In the genomic region with DNA sequence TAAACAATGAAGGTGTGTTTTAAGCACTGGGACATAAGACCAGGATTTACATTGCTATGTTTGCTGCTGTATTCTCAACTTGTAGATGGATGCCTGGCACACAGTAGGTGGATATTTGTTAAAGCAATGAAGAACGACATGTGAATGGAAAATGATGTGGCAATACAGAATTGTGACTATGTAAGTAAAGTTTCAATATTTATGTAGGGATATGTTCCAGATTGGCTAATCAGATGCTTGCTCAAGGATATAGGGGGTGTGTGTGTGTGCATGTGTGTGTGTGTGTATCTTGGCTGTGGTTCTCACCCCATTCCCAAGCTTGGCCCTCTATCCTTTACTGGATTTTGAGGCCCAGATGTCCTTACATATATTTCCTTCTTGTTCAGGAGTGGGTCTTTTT, we compare ENCODE assay signal across 24 cellular contexts. TPM values are rescaled to one million over a fixed set of nuclear protein-coding genes. Genes with fewer than 3 reads are reported as not detected.
DNase-seq lines count a peak whose midpoint lies in the region; ATAC-seq and TF ChIP-seq lines count a peak whose summit lies in the region.
"Had no signal": no experiment of that assay in that cellular context is flagged by ENCODE, and none has a peak within 500 bp of the region (broad histone marks: within the 10 kb centered on the region; RNA-seq: fewer than 3 reads in every experiment).

No MANE protein-coding gene starts in this region.

- TF ChIP-seq POLR2A in esophagus squamous epithelium (IDR thresholded peaks at IDR 0.05), result no peak

- TF ChIP-seq RAD21 in liver (IDR thresholded peaks at IDR 0.05), result no peak

- H3K36me3 ChIP-seq in esophagus squamous epithelium (no peaks in the 10 kb centered on the region), liver (ENCODE audit: control insufficient read depth in 4 of 4, insufficient read depth in 3 of 4, low read depth in 1 of 4, low read length in 3 of 4) (no peaks in the 10 kb centered on the region), psoas muscle (ENCODE audit: insufficient read depth in 1 of 2, low read depth in 1 of 2) (no peaks in the 10 kb centered on the region)
- H3K36me3 ChIP-seq: stomach, upper lobe of left lung had no signal

- peak overlapping the region in 3 of 4 donors; percentile 26 to 56 (median 30) for H3K27ac ChIP-seq in esophagus squamous epithelium
- no peak overlapping the region for H3K27ac ChIP-seq in liver (ENCODE audit: low read depth in 1 of 2, low read length in 2 of 2)
- no peak overlapping the region for H3K27ac ChIP-seq in psoas muscle
- H3K27ac ChIP-seq: dorsolateral prefrontal cortex, KMS-11, stomach, upper lobe of left lung had no signal

- H3K27me3 ChIP-seq in esophagus squamous epithelium (no peaks in the 10 kb centered on the region), liver (ENCODE audit: control insufficient read depth in 4 of 4, insufficient read depth in 4 of 4, low read length in 3 of 4) (no peaks in the 10 kb centered on the region), psoas muscle (ENCODE audit: insufficient read depth in 3 of 3, low read length in 2 of 3) (no peaks in the 10 kb centered on the region)
- H3K27me3 ChIP-seq: dorsolateral prefrontal cortex, stomach, upper lobe of left lung had no signal

- intact Hi-C loops in Right ventricle myocardium inferior (cut with DNase I) (no loop called here), cardiac septum (cut with DNase I) (no loop called here), esophagus squamous epithelium (cut with DNase I) (no loop called here), psoas muscle (cut with DNase I) (no loop called here)
- intact Hi-C loops in activated CD8-positive, alpha-beta T cell treated with anti-CD3 and anti-CD28 coated beads for 36 hours (cut with micrococcal nuclease), result no loop called here

- ATAC-seq in Right ventricle myocardium inferior, result peak; percentile 23
- no peak for ATAC-seq in activated CD8-positive, alpha-beta T cell treated with anti-CD3 and anti-CD28 coated beads for 36 hours
- no peak for ATAC-seq in psoas muscle
- ATAC-seq: left colon, mucosa of descending colon had no signal

- WGBS in esophagus squamous epithelium, 2 donors, result 17 to 49% methylated on average over 1 of the region's 1 CpG
- 40% methylated on average over 1 of the region's 1 CpG for WGBS in liver
- WGBS in psoas muscle, 3 donors, result 78 to 86% (median 80%) methylated on average over 1 of the region's 1 CpG

- no peak overlapping the region for H3K4me3 ChIP-seq in esophagus squamous epithelium
- no peak overlapping the region for H3K4me3 ChIP-seq in liver (ENCODE audit: low read depth in 1 of 3, low read length in 3 of 3)
- H3K4me3 ChIP-seq in psoas muscle, result no peak overlapping the region
- H3K4me3 ChIP-seq: dorsolateral prefrontal cortex, mucosa of descending colon, stomach, upper lobe of left lung had no signal

- no peak overlapping the region for H3K27ac Mint-ChIP-seq in activated CD8-positive, alpha-beta T cell treated with anti-CD3 and anti-CD28 coated beads for 36 hours
- H3K27ac Mint-ChIP-seq: activated CD4-positive, alpha-beta memory T cell treated with anti-CD3 and anti-CD28 coated beads, Interleukin-2, amount 10 ng/mL, durations not matched to agents 7 days and 5 days had no signal

- H3K4me1 ChIP-seq in esophagus squamous epithelium (peaks cover 0 to 2% (median 0%) of the 10 kb centered on the region in 3 donors), liver (ENCODE audit: control insufficient read depth in 4 of 4, insufficient read depth in 4 of 4, low read length in 3 of 4) (no peaks in the 10 kb centered on the region), psoas muscle (no peaks in the 10 kb centered on the region)
- H3K4me1 ChIP-seq: upper lobe of left lung had no signal

- no peaks in the 10 kb centered on the region for H3K36me3 Mint-ChIP-seq in activated CD8-positive, alpha-beta T cell treated with anti-CD3 and anti-CD28 coated beads for 36 hours (ENCODE audit: low read depth)

- no peak for TF ChIP-seq CTCF in esophagus squamous epithelium (IDR thresholded peaks at IDR 0.05)
- no peak for TF ChIP-seq CTCF in liver (IDR thresholded peaks at IDR 0.05; ENCODE audit: low read depth, low read length, missing input control)
- TF ChIP-seq CTCF in activated CD8-positive, alpha-beta T cell treated with anti-CD3 and anti-CD28 coated beads for 36 hours (IDR thresholded peaks at IDR 0.05), result no peak
- no peak for TF ChIP-seq CTCF in psoas muscle (IDR thresholded peaks at IDR 0.05)

- H3K9me3 ChIP-seq in esophagus squamous epithelium (no peaks in the 10 kb centered on the region), liver (ENCODE audit: control insufficient read depth in 4 of 4, low read length in 3 of 4) (no peaks in the 10 kb centered on the region), psoas muscle (no peaks in the 10 kb centered on the region)
- H3K9me3 ChIP-seq: mucosa of descending colon, stomach, upper lobe of left lung had no signal

- peaks cover 1% of the 10 kb centered on the region for H3K27me3 Mint-ChIP-seq in activated CD8-positive, alpha-beta T cell treated with anti-CD3 and anti-CD28 coated beads for 36 hours

- H3K4me1 Mint-ChIP-seq in activated CD8-positive, alpha-beta T cell treated with anti-CD3 and anti-CD28 coated beads for 36 hours (ENCODE audit: low read depth), result peaks cover 2% of the 10 kb centered on the region
- H3K4me1 Mint-ChIP-seq: activated CD4-positive, alpha-beta memory T cell treated with anti-CD3 and anti-CD28 coated beads, Interleukin-2, amount 10 ng/mL, durations not matched to agents 7 days and 5 days had no signal

- POLR2A ChIA-PET in activated CD8-positive, alpha-beta T cell treated with anti-CD3 and anti-CD28 coated beads for 36 hours (lab: Charles Lee), result no interaction called here

- H3K9me3 Mint-ChIP-seq in activated CD8-positive, alpha-beta T cell treated with anti-CD3 and anti-CD28 coated beads for 36 hours, result no peaks in the 10 kb centered on the region
- H3K9me3 Mint-ChIP-seq: activated CD4-positive, alpha-beta memory T cell treated with anti-CD3 and anti-CD28 coated beads, Interleukin-2, amount 10 ng/mL, durations not matched to agents 7 days and 5 days had no signal

- CTCF ChIA-PET in activated CD8-positive, alpha-beta T cell treated with anti-CD3 and anti-CD28 coated beads for 36 hours (lab: Charles Lee), result no interaction called here

- DNase-seq in Right ventricle myocardium inferior (ENCODE audit: missing footprints) (no peak), cardiac septum (ENCODE audit: low spot score) (no peak), esophagus squamous epithelium (lab: John Stamatoyannopoulos, UW) (no peak), stromal cell of bone marrow (ENCODE audit: low read depth) (peak; percentile 31), psoas muscle (no peak), AG20443 (ENCODE audit: low spot score) (no peak)
- DNase-seq in activated CD8-positive, alpha-beta T cell treated with anti-CD3 and anti-CD28 coated beads for 36 hours, result no peak
- DNase-seq: activated CD4-positive, alpha-beta memory T cell treated with anti-CD3 and anti-CD28 coated beads, Interleukin-2, amount 10 ng/mL, durations not matched to agents 7 days and 5 days; activated CD4-positive, CD25-positive, alpha-beta regulatory T cell; activated gamma-delta T cell; COR-L47; DMS79; dorsolateral prefrontal cortex; head of caudate nucleus; left colon; mucosa of descending colon; NCI-H1048; NCI-H2029; NCI-H345; NCI-H82; stomach; upper lobe of left lung had no signal

- no peak overlapping the region for H3K4me3 Mint-ChIP-seq in activated CD8-positive, alpha-beta T cell treated with anti-CD3 and anti-CD28 coated beads for 36 hours
- H3K4me3 Mint-ChIP-seq: activated CD4-positive, alpha-beta memory T cell treated with anti-CD3 and anti-CD28 coated beads, Interleukin-2, amount 10 ng/mL, durations not matched to agents 7 days and 5 days had no signal

- H3K9ac ChIP-seq in liver (ENCODE audit: low read depth in 1 of 2, low read length in 2 of 2), result no peak overlapping the region
- H3K9ac ChIP-seq: KMS-11 had no signal

TF ChIP-seq in liver, 16 proteins besides CTCF, POLR2A, EP300 and RAD21:
- TF ChIP-seq HNF4G (IDR thresholded peaks at IDR 0.05) (no peak), TAF1 (conservative IDR thresholded peaks at IDR 0.05) (no peak), FOXA2 (IDR thresholded peaks at IDR 0.05) (peak; percentile 36), FOXA1 (IDR thresholded peaks at IDR 0.05) (no peak), RXRA (IDR thresholded peaks at IDR 0.05) (peak in 1 of 2 donors; percentile 32)
- TF ChIP-seq, protein P1, sequence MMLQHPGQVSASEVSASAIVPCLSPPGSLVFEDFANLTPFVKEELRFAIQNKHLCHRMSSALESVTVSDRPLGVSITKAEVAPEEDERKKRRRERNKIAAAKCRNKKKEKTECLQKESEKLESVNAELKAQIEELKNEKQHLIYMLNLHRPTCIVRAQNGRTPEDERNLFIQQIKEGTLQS (IDR thresholded peaks at IDR 0.05), result no peak

RNA-seq across cellular contexts. Expression of a gene that starts 42.7 kb away (rescaled TPM):
- total RNA-seq in Right ventricle myocardium inferior, result 83.2 TPM
- 55.1 TPM for total RNA-seq in cardiac septum
- total RNA-seq in esophagus squamous epithelium, result 100 to 1,000 TPM in 1 of 4 donors, 10 to 100 TPM in 3; 22.5 to 101 (median 32.5) TPM
- total RNA-seq in liver, result 10 to 100 TPM; 33.7 to 63.1 TPM
- 10 to 100 TPM; 12.6 to 17.9 TPM for polyA plus RNA-seq in liver
- total RNA-seq in activated CD8-positive, alpha-beta T cell treated with anti-CD3 and anti-CD28 coated beads for 36 hours, result under 1 TPM; 0.20 to 0.36 TPM
- total RNA-seq in psoas muscle, result 10 to 100 TPM; 23.7 to 43.6 (median 26.4) TPM
- polyA plus RNA-seq in psoas muscle, result 10 to 100 TPM; 17.0 to 45.9 (median 25.8) TPM
- total RNA-seq: activated CD4-positive, alpha-beta memory T cell treated with anti-CD3 and anti-CD28 coated beads, Interleukin-2, amount 10 ng/mL, durations not matched to agents 7 days and 5 days had no signal

Comparison
In these comparisons a context has a peak if more than half of its experiments do, and no peak if none do; other contexts are left out.
1. H3K27ac ChIP-seq: peak in esophagus squamous epithelium (3 of 4); none in liver (0 of 2) and psoas muscle (single experiment).
2. RNA of a gene that starts 42.7 kb away (total RNA-seq): 83.2 TPM in Right ventricle myocardium inferior (single experiment), 33.7 to 63.1 TPM in liver, 55.1 TPM in cardiac septum (single experiment), 22.5 to 101 TPM in esophagus squamous epithelium and 23.7 to 43.6 TPM in psoas muscle; 0.20 to 0.36 TPM in activated CD8-positive, alpha-beta T cell treated with anti-CD3 and anti-CD28 coated beads for 36 hours; every median in the first group is over 10 times any median in the second.